Comparison of ENCODE assay signal across 9 cellular contexts in genomic region chr5:179796877-179797608, GRCh38. TPM values are rescaled to one million over a fixed set of nuclear protein-coding genes. Genes with fewer than 3 reads are reported as not detected.
DNase-seq lines count a peak whose midpoint lies in the region; ATAC-seq, FAIRE-seq and TF ChIP-seq lines count a peak whose summit lies in the region.
"Had no signal": no experiment of that assay in that cellular context is flagged by ENCODE, and none has a peak within 500 bp of the region (broad histone marks: within the 10 kb centered on the region; RNA-seq: fewer than 3 reads in every experiment).

No MANE protein-coding gene starts in this region.

- DNase-seq in left ventricle myocardium inferior (no peak), cardiac septum (ENCODE audit: low spot score) (no peak), astrocyte (ENCODE audit: low read depth) (no peak), GOT3 (lab: John Stamatoyannopoulos, UW) (no peak)
- DNase-seq: T-helper 9 cell had no signal

- H3K27ac ChIP-seq in left ventricle myocardium inferior (replicated peaks) (peak overlapping the region; percentile 88), astrocyte (ENCODE audit: low read depth, low read length) (no peak overlapping the region), muscle layer of colon (ENCODE audit: low read depth, low read length) (peak overlapping the region; percentile 73), urinary bladder (ENCODE audit: low read depth) (peak overlapping the region; percentile 84)

- H3K9me3 ChIP-seq in left ventricle myocardium inferior (replicated peaks) (no peaks in the 10 kb centered on the region), astrocyte (ENCODE audit: insufficient read depth, low read depth, low read length) (no peaks in the 10 kb centered on the region), muscle layer of colon (ENCODE audit: low read length) (no peaks in the 10 kb centered on the region)

- ATAC-seq in HG03460 (IDR thresholded peaks at IDR 0.05; ENCODE audit: unreplicated experiment) = no peak
- ATAC-seq in GM18858 (IDR thresholded peaks at IDR 0.05; ENCODE audit: unreplicated experiment) = no peak

- H3K4me1 ChIP-seq in left ventricle myocardium inferior (peaks cover 67% of the 10 kb centered on the region), astrocyte (ENCODE audit: insufficient read depth, low read length) (peaks cover 15% of the 10 kb centered on the region), muscle layer of colon (ENCODE audit: insufficient read depth, low read length) (peaks cover 22% of the 10 kb centered on the region), urinary bladder (ENCODE audit: insufficient read depth) (no peaks in the 10 kb centered on the region)

- peaks cover 41% of the 10 kb centered on the region for H3K36me3 ChIP-seq in left ventricle myocardium inferior
- H3K36me3 ChIP-seq in astrocyte (ENCODE audit: insufficient read depth, low read length) = no peaks in the 10 kb centered on the region
- peaks cover 26% of the 10 kb centered on the region for H3K36me3 ChIP-seq in muscle layer of colon (ENCODE audit: insufficient read depth, low read length)
- H3K36me3 ChIP-seq in urinary bladder (ENCODE audit: insufficient read depth) = no peaks in the 10 kb centered on the region

- H3K4me1 Mint-ChIP-seq in astrocyte (ENCODE audit: low read depth, unreplicated experiment) = peaks cover 5% of the 10 kb centered on the region

- peaks cover 38% of the 10 kb centered on the region for H4K20me1 ChIP-seq in astrocyte (ENCODE audit: insufficient read depth, low read length)

- H3K9ac ChIP-seq in astrocyte (ENCODE audit: low read length) (peak overlapping the region; percentile 66), muscle layer of colon (ENCODE audit: low read length) (no peak overlapping the region)

- peak overlapping the region; percentile 88 for H3K4me2 ChIP-seq in astrocyte (ENCODE audit: low read length)

- TF ChIP-seq CTCF in left ventricle myocardium inferior (IDR thresholded peaks at IDR 0.05; ENCODE audit: borderline replicate concordance) (no peak), astrocyte (IDR thresholded peaks at IDR 0.05; ENCODE audit: insufficient read depth, low read depth, low read length) (no peak)

- no peak for FAIRE-seq in astrocyte (lab: Jason Lieb, UNC)

- no peaks in the 10 kb centered on the region for H3K27me3 ChIP-seq in left ventricle myocardium inferior (ENCODE audit: low read depth)
- no peaks in the 10 kb centered on the region for H3K27me3 ChIP-seq in astrocyte (ENCODE audit: insufficient read depth, low read length)
- no peaks in the 10 kb centered on the region for H3K27me3 ChIP-seq in muscle layer of colon (ENCODE audit: control insufficient read depth in 1 of 2, insufficient read depth in 2 of 2, low read length in 2 of 2)

- H3K4me3 Mint-ChIP-seq in astrocyte (ENCODE audit: unreplicated experiment) = peak overlapping the region; percentile 50

- H2AFZ ChIP-seq in astrocyte (ENCODE audit: low read depth, low read length) = no peak overlapping the region

- H3K9me3 Mint-ChIP-seq in astrocyte (ENCODE audit: unreplicated experiment) = no peaks in the 10 kb centered on the region

- H3K4me3 ChIP-seq in left ventricle myocardium inferior (peak overlapping the region; percentile 80), astrocyte (ENCODE audit: insufficient read depth, low read depth, low read length) (peak overlapping the region; percentile 55), muscle layer of colon (ENCODE audit: low read depth in 1 of 2, low read length in 2 of 2) (peak overlapping the region in 1 of 2 donors; percentile 49), urinary bladder (ENCODE audit: low read depth, low read length) (no peak overlapping the region)

- WGBS in urinary bladder = 87% methylated on average over 21 of the region's 21 CpGs

- peaks cover 3% of the 10 kb centered on the region for H3K79me2 ChIP-seq in astrocyte (ENCODE audit: insufficient read depth, low read length)

- no peak overlapping the region for H3K27ac Mint-ChIP-seq in astrocyte (ENCODE audit: unreplicated experiment)

- H3K36me3 Mint-ChIP-seq in astrocyte (ENCODE audit: low read depth, unreplicated experiment) = peaks cover 15% of the 10 kb centered on the region

- H3K27me3 Mint-ChIP-seq in astrocyte (ENCODE audit: low read depth, unreplicated experiment) = no peaks in the 10 kb centered on the region

- intact Hi-C loops in left ventricle myocardium inferior (cut with micrococcal nuclease) (loop anchor here (5.0 kb wide), 1 partner anchor 35 kb away; no protein-coding TSS in a partner anchor), cardiac septum (cut with DNase I) (loop anchor here (1.0 to 5.0 kb wide), 2 partner anchors 33 to 100 kb away; partner anchors contain the start of gene CANX)

RNA-seq across cellular contexts. Expression of gene LTC4S, which starts 3.3 kb away (rescaled TPM):
- total RNA-seq in left ventricle myocardium inferior = 10.9 TPM
- total RNA-seq in cardiac septum = 12.8 TPM
- 1.2 and 1.3 TPM in 2 replicates for total RNA-seq in astrocyte
- 1.8 TPM for total RNA-seq in urinary bladder
- 12.8 TPM for polyA plus RNA-seq in urinary bladder

RNA-seq across cellular contexts. Expression of gene MGAT4B, which starts 9.6 kb away (rescaled TPM):
- 98.7 TPM for total RNA-seq in left ventricle myocardium inferior
- total RNA-seq in cardiac septum = 160 TPM
- total RNA-seq in astrocyte = 179 and 193 TPM in 2 replicates
- 38.9 TPM for total RNA-seq in urinary bladder
- polyA plus RNA-seq in urinary bladder = 64.6 TPM

RNA-seq across cellular contexts. Expression of gene SQSTM1, which starts 23.7 kb away (rescaled TPM):
- 438 TPM for total RNA-seq in left ventricle myocardium inferior
- 372 TPM for total RNA-seq in cardiac septum
- 215 and 262 TPM in 2 replicates for total RNA-seq in astrocyte
- 79.3 TPM for total RNA-seq in urinary bladder
- polyA plus RNA-seq in urinary bladder = 426 TPM
